Comparison of ENCODE assay signal across 7 cellular contexts in the genomic region with DNA sequence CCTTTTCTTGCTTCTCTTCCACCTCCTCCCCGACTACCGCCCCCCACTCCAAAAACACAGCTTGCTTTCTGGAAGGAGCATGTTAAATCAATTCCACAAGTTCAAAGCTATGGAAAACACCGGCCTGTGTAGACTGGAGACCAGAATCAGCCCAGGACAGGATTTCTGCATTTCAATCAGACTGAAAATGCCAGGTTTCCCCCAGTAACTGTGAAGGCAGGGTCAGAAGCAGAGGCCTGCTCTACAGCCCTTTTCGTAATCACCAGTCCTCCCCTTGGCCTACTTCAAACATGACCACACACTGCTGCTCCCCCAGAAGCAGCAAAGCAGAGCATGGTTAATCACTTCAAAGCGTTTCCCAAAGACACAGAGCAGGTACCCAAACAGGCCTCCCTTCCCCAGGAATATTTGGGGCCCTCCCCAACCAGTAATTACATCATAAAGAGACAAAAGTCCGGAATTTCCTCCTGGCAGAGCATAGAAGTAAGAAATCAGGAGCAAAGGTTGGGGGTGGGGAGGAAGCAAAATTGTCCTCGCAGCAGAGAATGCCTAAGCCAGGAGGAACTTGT. TPM values are rescaled to one million over a fixed set of nuclear protein-coding genes. Genes with fewer than 3 reads are reported as not detected.
A peak's percentile ranks its signal among the peaks of the same experiment; 100 is the strongest.
DNase-seq lines count a peak whose midpoint lies in the region; ATAC-seq and TF ChIP-seq lines count a peak whose summit lies in the region.

No MANE protein-coding gene starts in this region.

- no peaks in the 10 kb centered on the region for H3K9me3 ChIP-seq in left ventricle myocardium inferior (replicated peaks)

- peaks cover 13% of the 10 kb centered on the region for H3K36me3 Mint-ChIP-seq in activated T-helper 17 cell treated with anti-CD3 and anti-CD28 coated beads, Interleukin-2, amount 50 U/mL, for 72 hours (ENCODE audit: low read depth)

- H3K27me3 Mint-ChIP-seq in activated T-helper 17 cell treated with anti-CD3 and anti-CD28 coated beads, Interleukin-2, amount 50 U/mL, for 72 hours: no peaks in the 10 kb centered on the region

- H3K27ac ChIP-seq in left ventricle myocardium inferior (replicated peaks): peak overlapping the region; percentile 98

- no peaks in the 10 kb centered on the region for H3K27me3 ChIP-seq in left ventricle myocardium inferior (ENCODE audit: low read depth)

- peak overlapping the region; percentile 95 for H3K27ac Mint-ChIP-seq in activated T-helper 17 cell treated with anti-CD3 and anti-CD28 coated beads, Interleukin-2, amount 50 U/mL, for 72 hours

- H3K4me3 ChIP-seq in left ventricle myocardium inferior: peak overlapping the region; percentile 54

- intact Hi-C loops in left ventricle myocardium inferior (cut with micrococcal nuclease): loop anchor here (5.0 kb wide), 1 partner anchor 39 kb away; a partner anchor contains a TSS
- intact Hi-C loops in sciatic nerve (cut with DNase I): loop anchor here (5.0 kb wide), 1 partner anchor 44 kb away; no protein-coding TSS in a partner anchor

- peaks cover 32% of the 10 kb centered on the region for H3K4me1 Mint-ChIP-seq in activated T-helper 17 cell treated with anti-CD3 and anti-CD28 coated beads, Interleukin-2, amount 50 U/mL, for 72 hours

- H3K4me1 ChIP-seq in left ventricle myocardium inferior: peaks cover 97% of the 10 kb centered on the region

- peak overlapping the region; percentile 80 for H3K4me3 Mint-ChIP-seq in activated T-helper 17 cell treated with anti-CD3 and anti-CD28 coated beads, Interleukin-2, amount 50 U/mL, for 72 hours

- peak; percentile 98 for DNase-seq in HT-29 (ENCODE audit: low spot score)
- no peak for DNase-seq in left ventricle myocardium inferior
- DNase-seq in sciatic nerve (ENCODE audit: low spot score): no peak
- no peak for DNase-seq in cerebellar nuclear complex (lab: John Stamatoyannopoulos, UW)
- DNase-seq in NCI-H748 treated with DMSO at 0.1 percent for 48 hours (lab: John Stamatoyannopoulos, UW): no peak

- no peak for TF ChIP-seq CTCF in left ventricle myocardium inferior (IDR thresholded peaks at IDR 0.05; ENCODE audit: borderline replicate concordance)

- H3K9me3 Mint-ChIP-seq in activated T-helper 17 cell treated with anti-CD3 and anti-CD28 coated beads, Interleukin-2, amount 50 U/mL, for 72 hours: no peaks in the 10 kb centered on the region

- ATAC-seq in activated T-helper 17 cell treated with anti-CD3 and anti-CD28 coated beads, Interleukin-2, amount 50 U/mL, for 72 hours (replicated peaks): no peak
- peak; percentile 65 for ATAC-seq in sciatic nerve
- ATAC-seq in GM21447 (IDR thresholded peaks at IDR 0.05; ENCODE audit: unreplicated experiment): no peak

- no peaks in the 10 kb centered on the region for H3K36me3 ChIP-seq in left ventricle myocardium inferior

RNA-seq across cellular contexts. Expression of a gene that starts 38.4 kb away (rescaled TPM):
- total RNA-seq in HT-29 (2014; rRNA removed; shearing (Covaris generic)): 30.9 and 35.6 TPM in 2 replicates
- total RNA-seq in activated T-helper 17 cell treated with anti-CD3 and anti-CD28 coated beads, Interleukin-2, amount 50 U/mL, for 72 hours: 10 to 100 TPM; 35.3 to 39.4 TPM
- 37.9 TPM for total RNA-seq in left ventricle myocardium inferior
- total RNA-seq in sciatic nerve: 49.3 TPM
